1 cellular context compared by ENCODE assay signal in genomic region chr12:31928246-31929139, GRCh38.
TF ChIP-seq lines count a peak whose summit lies in the region.

No MANE protein-coding gene starts in this region.

TF ChIP-seq in H1, 55 proteins besides CTCF, POLR2A, EP300 and RAD21:
- TF ChIP-seq KDM1A (IDR thresholded peaks at IDR 0.05; ENCODE audit: borderline replicate concordance, low read length) (no peak), BRCA1 (IDR thresholded peaks at IDR 0.05; ENCODE audit: low read depth, low read length) (no peak), SAP30 (IDR thresholded peaks at IDR 0.05; ENCODE audit: insufficient read depth, insufficient replicate concordance, low read length) (no peak)
